7 cellular contexts compared by ENCODE assay signal in genomic region chr18:68713791-68714190, GRCh38.
A peak's percentile ranks its signal among the peaks of the same experiment; 100 is the strongest.
DNase-seq lines count a peak whose midpoint lies in the region; ATAC-seq and TF ChIP-seq lines count a peak whose summit lies in the region.

No MANE protein-coding gene starts in this region.

- H3K9me3 Mint-ChIP-seq in stimulated activated effector memory CD8-positive, alpha-beta T cell treated with anti-CD3 and anti-CD28 coated beads, Interleukin-12 subunit alpha, Interleukin-12 subunit beta, amount 100 ng/mL, for 72 hours, result no peaks in the 10 kb centered on the region

- ATAC-seq in stimulated activated effector memory CD8-positive, alpha-beta T cell treated with anti-CD3 and anti-CD28 coated beads, Interleukin-12 subunit alpha, Interleukin-12 subunit beta, amount 100 ng/mL, for 72 hours, result no peak
- ATAC-seq in GM19324 (IDR thresholded peaks at IDR 0.05; ENCODE audit: low FRiP score, unreplicated experiment), result no peak
- ATAC-seq in GM21717 (IDR thresholded peaks at IDR 0.05; ENCODE audit: unreplicated experiment), result no peak

- H3K4me3 ChIP-seq in WI38 (ENCODE audit: low read depth, low read length) (peak overlapping the region; percentile 91), iPS-11a (ENCODE audit: low read depth, low read length) (peak overlapping the region; percentile 92)

- no peak for TF ChIP-seq CTCF in WI38 (IDR thresholded peaks at IDR 0.05; ENCODE audit: low read depth, low read length)

- DNase-seq in HCEC 1CT (peak; percentile 48), NCI-H345 (lab: John Stamatoyannopoulos, UW) (no peak)
- no peak for DNase-seq in stimulated activated effector memory CD8-positive, alpha-beta T cell treated with anti-CD3 and anti-CD28 coated beads, Interleukin-12 subunit alpha, Interleukin-12 subunit beta, amount 100 ng/mL, for 72 hours (ENCODE audit: low spot score in 2 of 2)

- peaks cover 60% of the 10 kb centered on the region for H3K36me3 Mint-ChIP-seq in stimulated activated effector memory CD8-positive, alpha-beta T cell treated with anti-CD3 and anti-CD28 coated beads, Interleukin-12 subunit alpha, Interleukin-12 subunit beta, amount 100 ng/mL, for 72 hours

- peaks cover 15% of the 10 kb centered on the region for H3K4me1 Mint-ChIP-seq in stimulated activated effector memory CD8-positive, alpha-beta T cell treated with anti-CD3 and anti-CD28 coated beads, Interleukin-12 subunit alpha, Interleukin-12 subunit beta, amount 100 ng/mL, for 72 hours

- peak overlapping the region; percentile 85 for H3K4me3 Mint-ChIP-seq in stimulated activated effector memory CD8-positive, alpha-beta T cell treated with anti-CD3 and anti-CD28 coated beads, Interleukin-12 subunit alpha, Interleukin-12 subunit beta, amount 100 ng/mL, for 72 hours

- peak overlapping the region; percentile 68 for H3K27ac Mint-ChIP-seq in stimulated activated effector memory CD8-positive, alpha-beta T cell treated with anti-CD3 and anti-CD28 coated beads, Interleukin-12 subunit alpha, Interleukin-12 subunit beta, amount 100 ng/mL, for 72 hours
